ENCODE assay signal across 9 cellular contexts in genomic region chr11:47406896-47407745, GRCh38. TPM values are rescaled to one million over a fixed set of nuclear protein-coding genes. Genes with fewer than 3 reads are reported as not detected.
DNase-seq lines count a peak whose midpoint lies in the region; ATAC-seq and FAIRE-seq lines count a peak whose summit lies in the region.
"Had no signal": no experiment of that assay in that cellular context is flagged by ENCODE, and none has a peak within 500 bp of the region (broad histone marks: within the 10 kb centered on the region; RNA-seq: fewer than 3 reads in every experiment).

No MANE protein-coding gene starts in this region.

- ATAC-seq in naive B cell (ENCODE audit: low read depth in 2 of 2) (no peak), HG03432 (IDR thresholded peaks at IDR 0.05; ENCODE audit: unreplicated experiment) (no peak), left colon (no peak)

- peak overlapping the region; percentile 67 to 91 (median 78) for H3K4me3 ChIP-seq in BLaER1 treated with 17β-estradiol and CSF1 and Interleukin-3, amounts not matched to agents 10 nM and 100 nM

- H3K9me3 Mint-ChIP-seq in naive B cell = no peaks in the 10 kb centered on the region

- peaks cover 0 to 27% (median 11%) of the 10 kb centered on the region in 11 experiments; a peak in 10 of 22 replicates for H4K20me1 ChIP-seq in BLaER1 treated with 17β-estradiol and CSF1 and Interleukin-3, amounts not matched to agents 10 nM and 100 nM

- no peaks in the 10 kb centered on the region for H3K27me3 Mint-ChIP-seq in naive B cell

- H3K4me1 Mint-ChIP-seq in naive B cell = peaks cover 28 to 44% (median 32%) of the 10 kb centered on the region in 3 donors

- no peak for FAIRE-seq in HTR-8/SVneo (lab: Jason Lieb, UNC)

- peak overlapping the region; percentile 86 to 99 (median 94) for H3K27ac ChIP-seq in BLaER1 treated with 17β-estradiol and CSF1 and Interleukin-3, amounts not matched to agents 10 nM and 100 nM
- peak overlapping the region; percentile 98 for H3K27ac ChIP-seq in cingulate gyrus (ENCODE audit: low read depth, low read length)

- peaks cover 0 to 22% (median 15%) of the 10 kb centered on the region in 11 experiments; a peak in 12 of 22 replicates for H3K36me3 ChIP-seq in BLaER1 treated with 17β-estradiol and CSF1 and Interleukin-3, amounts not matched to agents 10 nM and 100 nM

- H3K9ac ChIP-seq in BLaER1 treated with 17β-estradiol and CSF1 and Interleukin-3, amounts not matched to agents 10 nM and 100 nM = peak overlapping the region; percentile 85 to 94 (median 90)

- peak; percentile 38 for DNase-seq in MV-4-11 (lab: John Stamatoyannopoulos, UW)
- no peak for DNase-seq in naive B cell
- DNase-seq in GM19238 (ENCODE audit: insufficient read length, low spot score) = no peak
- DNase-seq in left colon = no peak
- no peak for DNase-seq in HTR-8/SVneo (ENCODE audit: insufficient read length, low spot score)

- H3K4me2 ChIP-seq in BLaER1 treated with 17β-estradiol and CSF1 and Interleukin-3, amounts not matched to agents 10 nM and 100 nM = peak overlapping the region; percentile 80 to 100 (median 93)

- peak overlapping the region; percentile 82 to 94 (median 93) for H3K4me3 Mint-ChIP-seq in naive B cell

- no peaks in the 10 kb centered on the region for H3K27me3 ChIP-seq in BLaER1 treated with 17β-estradiol and CSF1 and Interleukin-3, amounts not matched to agents 10 nM and 100 nM

- no peaks in the 10 kb centered on the region for H3K36me3 Mint-ChIP-seq in naive B cell

- intact Hi-C loops in left colon (cut with DNase I, micrococcal nuclease) = no loop called here

- H3K9me3 ChIP-seq in BLaER1 treated with 17β-estradiol and CSF1 and Interleukin-3, amounts not matched to agents 10 nM and 100 nM (replicated peaks in 1 of 11) = no peaks in the 10 kb centered on the region

- peaks cover 68 to 90% (median 83%) of the 10 kb centered on the region in 10 experiments for H3K4me1 ChIP-seq in BLaER1 treated with 17β-estradiol and CSF1 and Interleukin-3, amounts not matched to agents 10 nM and 100 nM

- H3K27ac Mint-ChIP-seq in naive B cell = peak overlapping the region in 5 of 6 donors; percentile 69 to 95 (median 90)

RNA-seq across cellular contexts. Expression of gene SLC39A13, which starts 1.3 kb away (rescaled TPM):
- polyA plus RNA-seq in naive B cell (ENCODE audit: low read depth in 6 of 6) = 10 to 100 TPM in 5 of 6 donors, 1 to 10 TPM in 1; 7.5 to 21.9 (median 17.2) TPM
- 10 to 100 TPM; 17.9 to 20.2 TPM for total RNA-seq in left colon

RNA-seq across cellular contexts. Expression of gene PSMC3, which starts 19.1 kb away (rescaled TPM):
- 100 to 1,000 TPM in 2 of 6 donors, 10 to 100 TPM in 4; 78.6 to 109 (median 95.1) TPM for polyA plus RNA-seq in naive B cell (ENCODE audit: low read depth in 6 of 6)
- total RNA-seq in left colon = 10 to 100 TPM; 74.8 to 82.5 TPM

RNA-seq across cellular contexts. Expression of gene SPI1, which starts 28.8 kb away (rescaled TPM):
- 10 to 100 TPM; 42.8 to 74.6 (median 51.7) TPM for polyA plus RNA-seq in naive B cell (ENCODE audit: low read depth in 6 of 6)
- 10 to 100 TPM in 1 of 2 donors, 1 to 10 TPM in 1; 5.0 to 15.8 TPM for total RNA-seq in left colon
- total RNA-seq: pulmonary artery endothelial cell had no signal

RNA-seq across cellular contexts. Expression of gene RAPSN, which starts 41.8 kb away (rescaled TPM):
- polyA plus RNA-seq in naive B cell (ENCODE audit: low read depth in 6 of 6) = not detected
- total RNA-seq in left colon = under 1 TPM; 0.61 to 0.70 TPM

RNA-seq across cellular contexts. Expression of gene MYBPC3, which starts 54.6 kb away (rescaled TPM):
- not detected for polyA plus RNA-seq in naive B cell (ENCODE audit: low read depth in 6 of 6)
- total RNA-seq in left colon = not detected
- total RNA-seq: pulmonary artery endothelial cell had no signal
